9 cellular contexts compared by ENCODE assay signal in the genomic region with DNA sequence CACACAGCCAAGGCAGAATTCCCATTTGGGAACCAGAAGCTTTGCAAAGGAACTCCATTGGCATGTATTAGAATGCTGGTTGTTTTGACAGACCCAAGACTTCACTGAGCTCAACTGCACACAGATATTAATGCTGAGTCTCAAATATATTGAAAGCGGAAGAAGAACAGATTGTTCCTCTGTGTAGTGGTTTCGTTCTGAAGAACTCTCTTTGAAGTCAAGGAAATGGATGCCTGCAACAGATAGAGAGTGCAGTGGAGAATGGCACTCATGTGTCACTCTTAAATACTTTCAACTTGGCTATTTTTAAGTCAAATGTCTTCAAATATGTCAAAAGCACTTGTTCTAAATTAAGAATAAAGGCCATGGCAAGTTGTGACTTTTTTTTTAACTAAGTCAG.
DNase-seq lines count a peak whose midpoint lies in the region; ATAC-seq lines count a peak whose summit lies in the region.
"Had no signal": no experiment of that assay in that cellular context is flagged by ENCODE, and none has a peak within 500 bp of the region (broad histone marks: within the 10 kb centered on the region; RNA-seq: fewer than 3 reads in every experiment).

No MANE protein-coding gene starts in this region.

- peaks cover 19% of the 10 kb centered on the region for H3K4me1 Mint-ChIP-seq in activated naive CD4-positive, alpha-beta T cell treated with anti-CD3 and anti-CD28 coated beads for 36 hours (ENCODE audit: low read depth)
- H3K4me1 Mint-ChIP-seq in stimulated activated naive B cell treated with anti-CD40 and anti-IgM and Interleukin-4, amounts not matched to agents 10 μg/mL and 1 μg/mL and 100 μg/mL, for 72 hours: peaks cover 13 to 36% of the 10 kb centered on the region in 2 donors

- no peak overlapping the region for H3K4me3 Mint-ChIP-seq in activated naive CD4-positive, alpha-beta T cell treated with anti-CD3 and anti-CD28 coated beads for 36 hours
- peak overlapping the region in 1 of 2 donors; percentile 74 for H3K4me3 Mint-ChIP-seq in stimulated activated naive B cell treated with anti-CD40 and anti-IgM and Interleukin-4, amounts not matched to agents 10 μg/mL and 1 μg/mL and 100 μg/mL, for 72 hours

- H3K27ac Mint-ChIP-seq in activated naive CD4-positive, alpha-beta T cell treated with anti-CD3 and anti-CD28 coated beads for 36 hours: no peak overlapping the region
- H3K27ac Mint-ChIP-seq in stimulated activated naive B cell treated with anti-CD40 and anti-IgM and Interleukin-4, amounts not matched to agents 10 μg/mL and 1 μg/mL and 100 μg/mL, for 72 hours: no peak overlapping the region

- H3K27me3 Mint-ChIP-seq in activated naive CD4-positive, alpha-beta T cell treated with anti-CD3 and anti-CD28 coated beads for 36 hours (ENCODE audit: low read depth): no peaks in the 10 kb centered on the region
- no peaks in the 10 kb centered on the region for H3K27me3 Mint-ChIP-seq in stimulated activated naive B cell treated with anti-CD40 and anti-IgM and Interleukin-4, amounts not matched to agents 10 μg/mL and 1 μg/mL and 100 μg/mL, for 72 hours

- CTCF ChIA-PET in activated naive CD4-positive, alpha-beta T cell treated with anti-CD3 and anti-CD28 coated beads for 36 hours (lab: Charles Lee): no interaction called here

- DNase-seq in activated naive CD4-positive, alpha-beta T cell treated with anti-CD3 and anti-CD28 coated beads for 36 hours: peak; percentile 7
- no peak for DNase-seq in activated naive CD4-positive, alpha-beta T cell treated with Interleukin-2 at 50 U/mL for 16 hours
- DNase-seq in NOMO-1 treated with dmso at 0.1 percent for 144 hours (lab: John Stamatoyannopoulos, UW; ENCODE audit: unreplicated experiment): peak; percentile 45
- DNase-seq in stimulated activated naive B cell treated with anti-CD40 and anti-IgM and Interleukin-4, amounts not matched to agents 10 μg/mL and 1 μg/mL and 100 μg/mL, for 72 hours: peak; percentile 3
- no peak for DNase-seq in C1 segment of cervical spinal cord (lab: John Stamatoyannopoulos, UW)
- no peak for DNase-seq in midbrain (lab: John Stamatoyannopoulos, UW)
- DNase-seq in NCI-H446 (lab: John Stamatoyannopoulos, UW): no peak
- DNase-seq: colonic mucosa had no signal

- peaks cover 2% of the 10 kb centered on the region for H3K36me3 Mint-ChIP-seq in activated naive CD4-positive, alpha-beta T cell treated with anti-CD3 and anti-CD28 coated beads for 36 hours (ENCODE audit: low read depth)
- peaks cover 14 to 20% of the 10 kb centered on the region in 2 donors for H3K36me3 Mint-ChIP-seq in stimulated activated naive B cell treated with anti-CD40 and anti-IgM and Interleukin-4, amounts not matched to agents 10 μg/mL and 1 μg/mL and 100 μg/mL, for 72 hours

- intact Hi-C loops in activated naive CD4-positive, alpha-beta T cell treated with anti-CD3 and anti-CD28 coated beads for 36 hours (cut with micrococcal nuclease): loop anchor here (1.0 kb wide), 2 partner anchors 32 to 140 kb away; no protein-coding TSS in a partner anchor

- peaks cover 12% of the 10 kb centered on the region for H3K9me3 Mint-ChIP-seq in activated naive CD4-positive, alpha-beta T cell treated with anti-CD3 and anti-CD28 coated beads for 36 hours
- H3K9me3 Mint-ChIP-seq in stimulated activated naive B cell treated with anti-CD40 and anti-IgM and Interleukin-4, amounts not matched to agents 10 μg/mL and 1 μg/mL and 100 μg/mL, for 72 hours: peaks cover 20 to 22% of the 10 kb centered on the region in 2 donors

- ATAC-seq in HG02798 (IDR thresholded peaks at IDR 0.05; ENCODE audit: poor library complexity, unreplicated experiment): peak; percentile 91
- peak; percentile 100 for ATAC-seq in stimulated activated naive B cell treated with anti-CD40 and anti-IgM and Interleukin-4, amounts not matched to agents 10 μg/mL and 1 μg/mL and 100 μg/mL, for 72 hours (replicated peaks)

Comparison
In these comparisons a context has a peak if more than half of its experiments do, and no peak if none do; other contexts are left out.
1. DNase-seq: peak in activated naive CD4-positive, alpha-beta T cell treated with anti-CD3 and anti-CD28 coated beads for 36 hours (single experiment), NOMO-1 treated with dmso at 0.1 percent for 144 hours (single experiment) and stimulated activated naive B cell treated with anti-CD40 and anti-IgM and Interleukin-4, amounts not matched to agents 10 μg/mL and 1 μg/mL and 100 μg/mL, for 72 hours (single experiment); none in activated naive CD4-positive, alpha-beta T cell treated with Interleukin-2 at 50 U/mL for 16 hours (single experiment), C1 segment of cervical spinal cord (0 of 14), midbrain (single experiment) and NCI-H446 (0 of 2).